In genomic region chr14:19873178-19873577, GRCh38 we compare ENCODE assay signal across 18 cellular contexts. TPM values are rescaled to one million over a fixed set of nuclear protein-coding genes. Genes with fewer than 3 reads are reported as not detected.
"Had no signal": no experiment of that assay in that cellular context is flagged by ENCODE, and none has a peak within 500 bp of the region (broad histone marks: within the 10 kb centered on the region; RNA-seq: fewer than 3 reads in every experiment).

No MANE protein-coding gene starts in this region.

- ATAC-seq: activated CD8-positive, alpha-beta T cell treated with anti-CD3 and anti-CD28 coated beads for 36 hours; esophagus mucosa; left lung; mucosa of descending colon; natural killer cell; stimulated activated memory B cell treated with anti-CD40 and anti-IgM and Interleukin-4, amounts not matched to agents 10 μg/mL and 1 μg/mL and 100 μg/mL, for 72 hours had no signal

- H3K27me3 ChIP-seq: cardiac muscle cell, hepatocyte, left lung, tibial artery, vagina had no signal

- H3K27ac ChIP-seq: cardiac muscle cell, hepatocyte, left lung, tibial artery, vagina had no signal

- H3K27ac Mint-ChIP-seq: activated CD8-positive, alpha-beta T cell treated with anti-CD3 and anti-CD28 coated beads for 36 hours; activated naive CD4-positive, alpha-beta T cell treated with anti-CD3 and anti-CD28 coated beads, Interleukin-2, amount 50 U/mL, for 24 hours; memory B cell; natural killer cell; stimulated activated memory B cell treated with anti-CD40 and anti-IgM and Interleukin-4, amounts not matched to agents 10 μg/mL and 1 μg/mL and 100 μg/mL, for 72 hours had no signal

- H3K4me3 Mint-ChIP-seq: activated CD8-positive, alpha-beta T cell treated with anti-CD3 and anti-CD28 coated beads for 36 hours; activated naive CD4-positive, alpha-beta T cell treated with anti-CD3 and anti-CD28 coated beads, Interleukin-2, amount 50 U/mL, for 24 hours; memory B cell; natural killer cell; stimulated activated memory B cell treated with anti-CD40 and anti-IgM and Interleukin-4, amounts not matched to agents 10 μg/mL and 1 μg/mL and 100 μg/mL, for 72 hours had no signal

- H3K4me1 ChIP-seq: left lung, vagina had no signal

- DNase-seq: activated CD4-positive, alpha-beta T cell treated with anti-CD3 and anti-CD28 coated beads for 48 hours; activated CD8-positive, alpha-beta T cell treated with anti-CD3 and anti-CD28 coated beads for 36 hours; activated effector memory CD4-positive, alpha-beta T cell treated with anti-CD3 and anti-CD28 coated beads, Interleukin-2, amount 50 U/mL, for 16 hours; activated T-cell treated with anti-CD3 and anti-CD28 coated beads, Interleukin-2, amount 50 U/mL, for 48 hours; kidney; left lung; natural killer cell; retina; stimulated activated CD4-positive, alpha-beta T cell treated with anti-CD3 and anti-CD28 coated beads, Interleukin-2, amount 100 ng/mL, for 48 hours; tibial artery had no signal

- H3K27me3 Mint-ChIP-seq: activated CD8-positive, alpha-beta T cell treated with anti-CD3 and anti-CD28 coated beads for 36 hours; memory B cell; stimulated activated memory B cell treated with anti-CD40 and anti-IgM and Interleukin-4, amounts not matched to agents 10 μg/mL and 1 μg/mL and 100 μg/mL, for 72 hours had no signal

- H3K4me3 ChIP-seq: cardiac muscle cell, hepatocyte, left lung, mucosa of descending colon, tibial artery, vagina had no signal

- H3K4me1 Mint-ChIP-seq: activated naive CD4-positive, alpha-beta T cell treated with anti-CD3 and anti-CD28 coated beads, Interleukin-2, amount 50 U/mL, for 24 hours; memory B cell; natural killer cell; stimulated activated memory B cell treated with anti-CD40 and anti-IgM and Interleukin-4, amounts not matched to agents 10 μg/mL and 1 μg/mL and 100 μg/mL, for 72 hours had no signal

- H3K36me3 Mint-ChIP-seq: activated naive CD4-positive, alpha-beta T cell treated with anti-CD3 and anti-CD28 coated beads, Interleukin-2, amount 50 U/mL, for 24 hours; memory B cell; natural killer cell; stimulated activated memory B cell treated with anti-CD40 and anti-IgM and Interleukin-4, amounts not matched to agents 10 μg/mL and 1 μg/mL and 100 μg/mL, for 72 hours had no signal

- H3K9me3 Mint-ChIP-seq: activated CD8-positive, alpha-beta T cell treated with anti-CD3 and anti-CD28 coated beads for 36 hours; activated naive CD4-positive, alpha-beta T cell treated with anti-CD3 and anti-CD28 coated beads, Interleukin-2, amount 50 U/mL, for 24 hours; memory B cell; stimulated activated memory B cell treated with anti-CD40 and anti-IgM and Interleukin-4, amounts not matched to agents 10 μg/mL and 1 μg/mL and 100 μg/mL, for 72 hours had no signal

- H3K36me3 ChIP-seq: cardiac muscle cell, left lung, tibial artery, vagina had no signal

- H3K9me3 ChIP-seq: left lung, tibial artery, vagina had no signal

RNA-seq across cellular contexts. Expression of gene OR4K2, which starts 1.8 kb away (rescaled TPM):
- total RNA-seq: activated CD8-positive, alpha-beta T cell treated with anti-CD3 and anti-CD28 coated beads for 36 hours; cardiac muscle cell; esophagus mucosa; hepatocyte; kidney; left lung; mucosa of descending colon; natural killer cell; vagina had no signal

RNA-seq across cellular contexts. Expression of gene OR4K5, which starts 47.2 kb away (rescaled TPM):
- total RNA-seq: activated CD8-positive, alpha-beta T cell treated with anti-CD3 and anti-CD28 coated beads for 36 hours; cardiac muscle cell; esophagus mucosa; hepatocyte; kidney; left lung; mucosa of descending colon; natural killer cell; vagina had no signal

RNA-seq across cellular contexts. Expression of gene OR4K1, which starts 57.5 kb away (rescaled TPM):
- total RNA-seq: activated CD8-positive, alpha-beta T cell treated with anti-CD3 and anti-CD28 coated beads for 36 hours; cardiac muscle cell; esophagus mucosa; hepatocyte; kidney; left lung; mucosa of descending colon; natural killer cell; vagina had no signal
